Comparison of ENCODE assay signal across 23 cellular contexts in the genomic region with DNA sequence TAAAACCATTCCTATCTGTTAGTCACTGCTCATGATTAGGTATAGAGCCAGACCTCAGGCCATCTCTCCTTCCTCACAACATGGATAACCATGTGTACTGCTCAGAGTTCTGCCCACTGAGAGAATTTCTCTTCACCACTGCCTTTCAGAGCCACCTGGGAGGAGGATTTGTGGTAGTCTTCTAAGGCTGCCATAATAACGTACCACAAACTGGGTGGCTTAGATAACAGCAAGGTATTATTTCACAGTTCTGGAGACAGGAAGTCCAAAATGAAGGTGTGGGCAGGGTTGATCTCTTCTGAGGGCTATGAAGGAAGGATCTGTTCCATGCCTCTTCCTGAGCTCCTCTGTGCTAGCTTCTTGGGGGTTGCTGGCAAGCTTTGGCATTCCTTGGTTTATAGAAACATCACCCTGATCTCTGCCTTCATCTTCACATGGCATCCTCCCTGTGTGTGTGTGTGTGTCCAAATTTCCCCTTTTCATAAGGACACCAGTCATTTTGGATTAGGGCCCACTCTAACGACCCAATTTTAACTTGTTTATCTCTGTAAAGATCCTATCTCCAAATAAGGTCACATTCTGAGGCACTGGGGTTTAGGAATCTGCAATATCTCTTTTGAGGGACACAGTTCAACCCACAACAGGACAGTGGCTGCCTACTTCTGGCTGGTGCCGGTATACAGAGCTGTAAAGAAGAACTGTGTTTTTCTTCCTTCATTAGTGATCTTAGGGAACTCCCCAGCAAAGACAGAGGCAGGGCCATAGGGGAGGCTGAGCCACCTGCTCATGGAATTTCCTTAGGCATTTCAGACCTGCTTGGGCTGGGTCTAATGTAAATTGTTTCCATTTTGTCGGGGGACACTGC. TPM values are rescaled to one million over a fixed set of nuclear protein-coding genes. Genes with fewer than 3 reads are reported as not detected.
"Had no signal": no experiment of that assay in that cellular context is flagged by ENCODE, and none has a peak within 500 bp of the region (broad histone marks: within the 10 kb centered on the region; RNA-seq: fewer than 3 reads in every experiment).

No MANE protein-coding gene starts in this region.

- H3K27ac Mint-ChIP-seq: activated B cell treated with CpG ODN at 0.5 μM for 24 hours; activated CD8-positive, alpha-beta T cell treated with anti-CD3 and anti-CD28 coated beads for 36 hours; activated naive CD4-positive, alpha-beta T cell treated with anti-CD3 and anti-CD28 coated beads, Interleukin-2, amount 50 U/mL, for 24 hours; activated naive CD8-positive, alpha-beta T cell treated with anti-CD3 and anti-CD28 coated beads, Interleukin-2, amount 50 U/mL, for 24 hours; activated T-helper 2 cell treated with anti-CD3 and anti-CD28 coated beads, Interferon-gamma antibody, Interleukin-2, Interleukin-4, amounts not matched to agents 10 μg/mL and 5 μg/mL and 100 μg/mL, durations not matched to agents 14 hours and 24 hours and 36 hours; dendritic cell treated with granulocyte-macrophage colony-stimulating factor and Interleukin-4, amounts not matched to agents 40 ng/mL and 50 ng/mL, for 4 days; nephron; progenitor cell of endocrine pancreas; T-helper 1 cell treated with Interleukin-12 subunit alpha and Interleukin-12 subunit beta and Interleukin-4 antibody, amounts not matched to agents 30 μg/mL and 1 μg/mL, for 36 hours had no signal

- H3K36me3 Mint-ChIP-seq: activated naive CD4-positive, alpha-beta T cell treated with anti-CD3 and anti-CD28 coated beads, Interleukin-2, amount 50 U/mL, for 24 hours had no signal

- H3K4me3 Mint-ChIP-seq: activated B cell treated with CpG ODN at 0.5 μM for 24 hours; activated CD8-positive, alpha-beta T cell treated with anti-CD3 and anti-CD28 coated beads for 36 hours; activated naive CD4-positive, alpha-beta T cell treated with anti-CD3 and anti-CD28 coated beads, Interleukin-2, amount 50 U/mL, for 24 hours; activated naive CD8-positive, alpha-beta T cell treated with anti-CD3 and anti-CD28 coated beads, Interleukin-2, amount 50 U/mL, for 24 hours; activated T-cell treated with anti-CD3 and anti-CD28 coated beads, Interleukin-2, amount 50 U/mL, for 4 hours; central memory CD8-positive, alpha-beta T cell; dendritic cell treated with granulocyte-macrophage colony-stimulating factor and Interleukin-4, amounts not matched to agents 40 ng/mL and 50 ng/mL, for 4 days; nephron; T-helper 1 cell treated with Interleukin-12 subunit alpha and Interleukin-12 subunit beta and Interleukin-4 antibody, amounts not matched to agents 30 μg/mL and 1 μg/mL, for 36 hours had no signal

- ATAC-seq: activated CD8-positive, alpha-beta T cell treated with anti-CD3 and anti-CD28 coated beads for 36 hours; activated naive CD8-positive, alpha-beta T cell treated with anti-CD3 and anti-CD28 coated beads, Interleukin-2, amount 50 U/mL, for 24 hours; activated T-cell treated with anti-CD3 and anti-CD28 coated beads, Interleukin-2, amount 50 U/mL, for 4 hours; left lung; lower lobe of right lung; right lobe of liver had no signal

- H3K4me1 Mint-ChIP-seq: activated B cell treated with CpG ODN at 0.5 μM for 24 hours; activated naive CD4-positive, alpha-beta T cell treated with anti-CD3 and anti-CD28 coated beads, Interleukin-2, amount 50 U/mL, for 24 hours; activated naive CD8-positive, alpha-beta T cell treated with anti-CD3 and anti-CD28 coated beads, Interleukin-2, amount 50 U/mL, for 24 hours; central memory CD8-positive, alpha-beta T cell; nephron had no signal

- H3K27me3 Mint-ChIP-seq: dendritic cell treated with granulocyte-macrophage colony-stimulating factor and Interleukin-4, amounts not matched to agents 40 ng/mL and 50 ng/mL, for 4 days; progenitor cell of endocrine pancreas had no signal

- H3K4me3 ChIP-seq: left lung, lower lobe of right lung, right lobe of liver, tibial nerve had no signal

- DNase-seq: activated B cell treated with CpG ODN at 0.5 μM for 24 hours; activated CD4-positive, alpha-beta T cell treated with anti-CD3 and anti-CD28 coated beads, Interleukin-2, amount 50 U/mL, for 1 hour; activated CD8-positive, alpha-beta T cell treated with anti-CD3 and anti-CD28 coated beads for 36 hours; activated naive CD8-positive, alpha-beta T cell treated with anti-CD3 and anti-CD28 coated beads, Interleukin-2, amount 50 U/mL, for 24 hours; activated T-cell treated with anti-CD3 and anti-CD28 coated beads, Interleukin-2, amount 50 U/mL, for 4 hours; left lung; lower lobe of right lung; mesendoderm; right lobe of liver; stimulated activated CD4-positive, alpha-beta T cell treated with anti-CD3 and anti-CD28 coated beads, Interleukin-2, amount 100 ng/mL, for 48 hours; stimulated activated naive CD4-positive, alpha-beta T cell treated with Interleukin-2 at 50 U/mL for 16 hours; T-helper 9 cell had no signal

- H3K27me3 ChIP-seq: left lung, right lobe of liver, tibial nerve had no signal

- H3K27ac ChIP-seq: left lung, lower lobe of right lung, right lobe of liver, tibial nerve had no signal

- H3K4me1 ChIP-seq: left lung, lower lobe of right lung, right lobe of liver, tibial nerve had no signal

- H3K36me3 ChIP-seq: left lung, lower lobe of right lung, right lobe of liver, tibial nerve had no signal

RNA-seq across cellular contexts. Expression of a gene that starts 42.1 kb away (rescaled TPM):
- total RNA-seq: activated CD8-positive, alpha-beta T cell treated with anti-CD3 and anti-CD28 coated beads for 36 hours; activated T-cell treated with anti-CD3 and anti-CD28 coated beads, Interleukin-2, amount 50 U/mL, for 4 hours; activated T-helper 2 cell treated with anti-CD3 and anti-CD28 coated beads, Interferon-gamma antibody, Interleukin-2, Interleukin-4, amounts not matched to agents 10 μg/mL and 5 μg/mL and 100 μg/mL, durations not matched to agents 14 hours and 24 hours and 36 hours; bronchial epithelial cell; lower lobe of right lung; mononuclear cell; progenitor cell of endocrine pancreas; temporal lobe had no signal

RNA-seq across cellular contexts. Expression of a gene that starts 42.1 kb away (rescaled TPM):
- total RNA-seq: progenitor cell of endocrine pancreas had no signal
